In the genomic region with DNA sequence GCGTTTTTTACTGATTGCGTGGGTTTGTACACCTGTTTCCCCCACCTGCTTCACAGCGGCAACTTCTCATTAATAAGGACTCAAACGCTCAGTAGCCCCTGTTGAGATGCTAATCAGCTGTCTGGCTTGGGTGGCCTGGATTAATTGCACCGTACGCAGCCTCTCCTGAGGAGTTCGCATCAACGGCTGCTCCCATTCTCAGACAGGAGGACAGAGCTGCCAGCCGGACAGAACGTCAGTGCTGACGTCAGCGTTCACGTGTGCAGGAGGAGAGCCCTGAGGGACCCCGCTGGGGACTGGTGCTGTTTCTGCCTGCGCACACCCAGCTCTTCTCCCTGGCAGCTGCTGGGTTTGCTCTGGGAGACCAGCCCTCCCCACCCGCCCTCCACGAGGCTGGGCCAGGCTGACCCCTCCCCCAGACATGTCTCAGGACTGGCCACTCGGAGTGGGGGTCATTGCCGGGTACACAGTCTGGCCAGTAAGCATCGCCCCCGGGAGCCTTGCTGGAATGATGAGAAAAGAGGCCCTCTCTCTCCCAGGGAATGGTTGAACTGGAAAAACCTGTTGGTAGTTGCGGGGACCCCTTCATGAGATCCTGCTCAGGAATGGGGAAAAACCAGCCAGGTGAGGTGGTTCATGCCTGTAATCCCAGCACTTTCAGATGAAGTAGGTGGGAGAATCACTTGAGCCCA, we compare ENCODE assay signal across 8 cellular contexts. TPM values are rescaled to one million over a fixed set of nuclear protein-coding genes. Genes with fewer than 3 reads are reported as not detected.
A peak's percentile ranks its signal among the peaks of the same experiment; 100 is the strongest.
DNase-seq lines count a peak whose midpoint lies in the region; ATAC-seq and TF ChIP-seq lines count a peak whose summit lies in the region.

No MANE protein-coding gene starts in this region.

- intact Hi-C loops in activated CD8-positive, alpha-beta T cell treated with anti-CD3 and anti-CD28 coated beads for 36 hours (cut with micrococcal nuclease) = no loop called here
- intact Hi-C loops in ovary (cut with DNase I) = no loop called here

- TF ChIP-seq CTCF in activated CD8-positive, alpha-beta T cell treated with anti-CD3 and anti-CD28 coated beads for 36 hours (IDR thresholded peaks at IDR 0.05) = no peak
- TF ChIP-seq CTCF in ovary (IDR thresholded peaks at IDR 0.05) = no peak

- peak overlapping the region; percentile 55 for H3K27ac Mint-ChIP-seq in activated CD8-positive, alpha-beta T cell treated with anti-CD3 and anti-CD28 coated beads for 36 hours

- no peaks in the 10 kb centered on the region for H4K20me1 ChIP-seq in Karpas-422 (ENCODE audit: insufficient read depth, low read depth, low read length)

- no peaks in the 10 kb centered on the region for H3K9me3 ChIP-seq in Karpas-422 (ENCODE audit: low read length)
- no peaks in the 10 kb centered on the region for H3K9me3 ChIP-seq in ovary

- POLR2A ChIA-PET in activated CD8-positive, alpha-beta T cell treated with anti-CD3 and anti-CD28 coated beads for 36 hours (lab: Charles Lee) = interaction anchor here (1.4 kb wide), 1 partner anchor 12 kb away, joined by 3 read pairs; no protein-coding TSS in a partner anchor

- peak; percentile 52 for TF ChIP-seq POLR2A in ovary (IDR thresholded peaks at IDR 0.05)

- H2AFZ ChIP-seq in ACC112 (ENCODE audit: low read length, unreplicated experiment) = peak overlapping the region; percentile 91
- peak overlapping the region; percentile 80; the same call in 1 of the 2 replicates for H2AFZ ChIP-seq in Karpas-422 (ENCODE audit: low read length)

- no peaks in the 10 kb centered on the region for H3K9me2 ChIP-seq in Karpas-422 (replicated peaks; ENCODE audit: insufficient read depth, low read length)

- no peaks in the 10 kb centered on the region for H3K9me3 Mint-ChIP-seq in activated CD8-positive, alpha-beta T cell treated with anti-CD3 and anti-CD28 coated beads for 36 hours

- peaks cover 19% of the 10 kb centered on the region for H3K4me1 Mint-ChIP-seq in activated CD8-positive, alpha-beta T cell treated with anti-CD3 and anti-CD28 coated beads for 36 hours (ENCODE audit: low read depth)

- CTCF ChIA-PET in activated CD8-positive, alpha-beta T cell treated with anti-CD3 and anti-CD28 coated beads for 36 hours (lab: Charles Lee) = interaction anchor here (2.4 kb wide), 1 partner anchor 74 kb away, joined by 5 read pairs; no protein-coding TSS in a partner anchor

- H3K36me3 Mint-ChIP-seq in activated CD8-positive, alpha-beta T cell treated with anti-CD3 and anti-CD28 coated beads for 36 hours (ENCODE audit: low read depth) = no peaks in the 10 kb centered on the region

- H3K4me3 ChIP-seq in ACC112 (ENCODE audit: low read depth, low read length) (peak overlapping the region; percentile 65), Karpas-422 (ENCODE audit: low read length) (peak overlapping the region; percentile 55; the same call in 1 of the 2 replicates), ovary (peak overlapping the region; percentile 20)

- peak overlapping the region; percentile 54 for H3K4me3 Mint-ChIP-seq in activated CD8-positive, alpha-beta T cell treated with anti-CD3 and anti-CD28 coated beads for 36 hours

- ATAC-seq in activated CD8-positive, alpha-beta T cell treated with anti-CD3 and anti-CD28 coated beads for 36 hours = peak; percentile 64
- ATAC-seq in GM21423 (IDR thresholded peaks at IDR 0.05; ENCODE audit: unreplicated experiment) = no peak
- no peak for ATAC-seq in HG03520 (IDR thresholded peaks at IDR 0.05; ENCODE audit: unreplicated experiment)

- H3K79me2 ChIP-seq in ACC112 (ENCODE audit: control insufficient read depth, insufficient read depth, low read length, unreplicated experiment) (no peaks in the 10 kb centered on the region), Karpas-422 (ENCODE audit: low read length) (no peaks in the 10 kb centered on the region)

- H3K4me1 ChIP-seq in ACC112 (ENCODE audit: control insufficient read depth, insufficient read depth, low read length, unreplicated experiment) (peaks cover 9% of the 10 kb centered on the region), Karpas-422 (ENCODE audit: low read length) (peaks cover 12% of the 10 kb centered on the region), ovary (ENCODE audit: insufficient read depth) (peaks cover 3% of the 10 kb centered on the region)

- peak overlapping the region; percentile 58 for H3K9ac ChIP-seq in Karpas-422 (ENCODE audit: low read length)

- TF ChIP-seq EP300 in ovary (IDR thresholded peaks at IDR 0.05) = no peak

- 6 to 19% (median 9%) methylated on average over 20 to 22 of the region's 22 CpGs for WGBS in ovary, 3 donors

- H3K4me2 ChIP-seq in Karpas-422 (ENCODE audit: low read depth, low read length, poor library complexity, severe bottlenecking) = peak overlapping the region; percentile 73

- DNase-seq in Karpas-422 (peak; percentile 74), globus pallidus (ENCODE audit: low spot score) (peak; percentile 81), ovary (peak; percentile 83 to 89 (median 84))
- peak; percentile 55 for DNase-seq in activated CD8-positive, alpha-beta T cell treated with anti-CD3 and anti-CD28 coated beads for 36 hours
- no peak for DNase-seq in activated CD8-positive, alpha-beta memory T cell treated with anti-CD3 and anti-CD28 coated beads, Interleukin-2, amount 50 U/mL, for 4 hours

- no peak overlapping the region for H3K27ac ChIP-seq in ACC112 (ENCODE audit: low read depth, low read length)
- H3K27ac ChIP-seq in Karpas-422 (ENCODE audit: low read length) = no peak overlapping the region
- H3K27ac ChIP-seq in ovary = peak overlapping the region in 1 of 2 donors; percentile 24

- no peaks in the 10 kb centered on the region for H3K27me3 Mint-ChIP-seq in activated CD8-positive, alpha-beta T cell treated with anti-CD3 and anti-CD28 coated beads for 36 hours

- H3K36me3 ChIP-seq in ACC112 (ENCODE audit: insufficient read depth, low read length) (no peaks in the 10 kb centered on the region), Karpas-422 (ENCODE audit: insufficient read depth, low read length) (no peaks in the 10 kb centered on the region), ovary (no peaks in the 10 kb centered on the region)

- H3K27me3 ChIP-seq in ACC112 (ENCODE audit: insufficient read depth, low read length) = no peaks in the 10 kb centered on the region
- H3K27me3 ChIP-seq in Karpas-422 (ENCODE audit: low read length) = no peaks in the 10 kb centered on the region
- no peaks in the 10 kb centered on the region for H3K27me3 ChIP-seq in ovary

RNA-seq across cellular contexts. Expression of a gene that starts 5.7 kb away (rescaled TPM):
- total RNA-seq in Karpas-422 (2014; rRNA removed; shearing (Covaris generic); ENCODE audit: low replicate concordance) = 30.1 and 36.5 TPM in 2 replicates
- 10 to 100 TPM; 32.1 to 36.1 TPM for total RNA-seq in activated CD8-positive, alpha-beta T cell treated with anti-CD3 and anti-CD28 coated beads for 36 hours
- total RNA-seq in ovary = 10 to 100 TPM; 22.2 to 48.6 (median 35.3) TPM
- polyA plus RNA-seq in ovary = 10 to 100 TPM; 14.8 to 20.7 TPM

RNA-seq across cellular contexts. Expression of a gene that starts 9.2 kb away (rescaled TPM):
- total RNA-seq in Karpas-422 (2014; rRNA removed; shearing (Covaris generic); ENCODE audit: low replicate concordance) = not detected in 2 replicates
- total RNA-seq in activated CD8-positive, alpha-beta T cell treated with anti-CD3 and anti-CD28 coated beads for 36 hours = not detected
- total RNA-seq in ovary = not detected
- under 1 TPM; 0.02 to 0.05 TPM for polyA plus RNA-seq in ovary
